Comparison of ENCODE assay signal across 22 cellular contexts in the genomic region with DNA sequence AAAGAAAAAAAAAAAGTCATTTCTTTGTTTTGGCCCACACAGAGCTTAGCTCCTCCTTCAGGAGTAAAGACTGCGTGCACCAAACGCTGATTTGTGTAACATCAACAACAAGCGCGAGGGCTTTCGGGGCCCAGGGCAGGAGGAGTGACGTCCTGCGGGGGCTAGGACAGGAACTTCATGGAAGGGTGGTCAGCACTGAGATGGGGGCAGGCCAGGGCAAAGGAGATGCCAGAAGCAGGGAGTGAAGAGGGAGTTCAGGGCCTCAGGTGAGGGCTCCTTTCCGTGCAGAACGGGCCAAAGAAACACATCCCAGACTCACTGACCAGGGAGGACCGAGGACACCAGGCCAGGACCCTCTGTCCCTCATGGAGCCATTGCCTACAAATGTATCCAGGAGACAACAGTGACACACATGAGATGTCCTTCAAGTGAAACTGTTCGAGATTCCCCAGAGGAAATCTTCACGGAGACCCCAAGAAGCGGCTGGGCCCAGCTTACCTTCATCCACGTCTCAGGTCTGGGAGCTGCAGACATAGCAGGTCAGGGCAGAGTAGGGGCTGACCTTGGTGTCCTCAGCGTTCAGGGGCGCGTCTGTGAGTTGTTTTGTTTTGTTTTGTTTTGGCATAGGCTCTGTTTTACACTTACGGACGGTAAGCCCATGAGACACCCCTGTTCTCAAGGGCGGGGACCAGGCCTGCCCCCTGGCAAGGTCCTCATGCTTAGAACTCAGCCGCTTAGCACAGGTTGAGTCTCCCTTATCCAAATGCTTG. TPM values are rescaled to one million over a fixed set of nuclear protein-coding genes. Genes with fewer than 3 reads are reported as not detected.
DNase-seq lines count a peak whose midpoint lies in the region; ATAC-seq, FAIRE-seq and TF ChIP-seq lines count a peak whose summit lies in the region.
"Had no signal": no experiment of that assay in that cellular context is flagged by ENCODE, and none has a peak within 500 bp of the region (broad histone marks: within the 10 kb centered on the region; RNA-seq: fewer than 3 reads in every experiment).

No MANE protein-coding gene starts in this region.

- H3K36me3 Mint-ChIP-seq in H9 (ENCODE audit: insufficient read depth in 1 of 3, low read depth in 3 of 3) (no peaks in the 10 kb centered on the region), progenitor cell of endocrine pancreas (ENCODE audit: insufficient read depth) (no peaks in the 10 kb centered on the region)
- H3K36me3 Mint-ChIP-seq in activated T-cell treated with anti-CD3 and anti-CD28 coated beads, Interleukin-2, amount 50 U/mL, for 24 hours (ENCODE audit: low read depth), result no peaks in the 10 kb centered on the region
- H3K36me3 Mint-ChIP-seq in activated T-helper 2 cell treated with anti-CD3 and anti-CD28 coated beads, Interferon-gamma antibody, Interleukin-2, Interleukin-4, amounts not matched to agents 10 μg/mL and 5 μg/mL and 100 μg/mL, durations not matched to agents 14 hours and 24 hours and 36 hours (ENCODE audit: low read depth), result no peaks in the 10 kb centered on the region

- no peak overlapping the region for H2BK120ac ChIP-seq in H9 (ENCODE audit: low read depth, low read length, poor library complexity, severe bottlenecking)

- H3K4me3 Mint-ChIP-seq in H9 (no peak overlapping the region; a peak in 1 of 5 replicates), progenitor cell of endocrine pancreas (ENCODE audit: low read depth) (no peak overlapping the region)
- H3K4me3 Mint-ChIP-seq in activated T-cell treated with anti-CD3 and anti-CD28 coated beads, Interleukin-2, amount 50 U/mL, for 24 hours, result no peak overlapping the region
- H3K4me3 Mint-ChIP-seq in activated T-helper 2 cell treated with anti-CD3 and anti-CD28 coated beads, Interferon-gamma antibody, Interleukin-2, Interleukin-4, amounts not matched to agents 10 μg/mL and 5 μg/mL and 100 μg/mL, durations not matched to agents 14 hours and 24 hours and 36 hours (ENCODE audit: low read depth), result no peak overlapping the region
- H3K4me3 Mint-ChIP-seq: CD4-positive, alpha-beta T cell had no signal

- H3K27me3 Mint-ChIP-seq in H9 (ENCODE audit: low read depth) (peaks cover 22% of the 10 kb centered on the region), progenitor cell of endocrine pancreas (peaks cover 18% of the 10 kb centered on the region)
- peaks cover 5% of the 10 kb centered on the region for H3K27me3 Mint-ChIP-seq in activated T-cell treated with anti-CD3 and anti-CD28 coated beads, Interleukin-2, amount 50 U/mL, for 24 hours
- no peaks in the 10 kb centered on the region for H3K27me3 Mint-ChIP-seq in activated T-helper 2 cell treated with anti-CD3 and anti-CD28 coated beads, Interferon-gamma antibody, Interleukin-2, Interleukin-4, amounts not matched to agents 10 μg/mL and 5 μg/mL and 100 μg/mL, durations not matched to agents 14 hours and 24 hours and 36 hours (ENCODE audit: low read depth)

- H3K4me1 ChIP-seq in A549, result peaks cover 19% of the 10 kb centered on the region
- no peaks in the 10 kb centered on the region for H3K4me1 ChIP-seq in H9 (ENCODE audit: insufficient read depth, low read length)

- H3K4me3 ChIP-seq in A549, result no peak overlapping the region
- H3K4me3 ChIP-seq: BLaER1 had no signal

- FAIRE-seq in A549 (lab: Jason Lieb, UNC), result no peak
- FAIRE-seq: H54 had no signal

- no peak overlapping the region for H3T11ph ChIP-seq in H9 (ENCODE audit: low read length)

- no peak overlapping the region for H2BK20ac ChIP-seq in H9 (ENCODE audit: low read depth, low read length, poor library complexity, severe bottlenecking)

- 90% methylated on average over 21 of the region's 21 CpGs for WGBS in A549 (ENCODE audit: missing lambda C conversion rate)
- no CpG with 5 or more reads among the region's 21 CpGs for WGBS in H9 (ENCODE audit: extremely low coverage, insufficient read length, low lambda C conversion rate)

- ATAC-seq in A549, result no peak

- H4K91ac ChIP-seq in H9 (ENCODE audit: insufficient read length, low read depth, low read length), result no peak overlapping the region

- H3K56ac ChIP-seq in H9 (ENCODE audit: insufficient read length, low read depth, low read length), result no peak overlapping the region

- no peak overlapping the region for H2AFZ ChIP-seq in H9 (ENCODE audit: low read length)

- POLR2A ChIA-PET in A549 (lab: Yijun Ruan, JAX), result no interaction called here

- TF ChIP-seq POLR2A in A549 (IDR thresholded peaks at IDR 0.05; ENCODE audit: low read length), result no peak

- no peak for TF ChIP-seq EP300 in A549 (IDR thresholded peaks at IDR 0.05)

- no peak overlapping the region for H3K23ac ChIP-seq in H9 (ENCODE audit: insufficient read length, low read depth, low read length)

- H3K27ac Mint-ChIP-seq in H9 (peak overlapping the region in 2 of 3 experiments; percentile 55 to 89; a peak in 2 of 7 replicates), progenitor cell of endocrine pancreas (peak overlapping the region; percentile 91)
- no peak overlapping the region for H3K27ac Mint-ChIP-seq in activated T-cell treated with anti-CD3 and anti-CD28 coated beads, Interleukin-2, amount 50 U/mL, for 24 hours
- no peak overlapping the region for H3K27ac Mint-ChIP-seq in activated T-helper 2 cell treated with anti-CD3 and anti-CD28 coated beads, Interferon-gamma antibody, Interleukin-2, Interleukin-4, amounts not matched to agents 10 μg/mL and 5 μg/mL and 100 μg/mL, durations not matched to agents 14 hours and 24 hours and 36 hours
- H3K27ac Mint-ChIP-seq: CD4-positive, alpha-beta T cell had no signal

- H3K18ac ChIP-seq in H9 (ENCODE audit: insufficient read length, low read depth, low read length), result no peak overlapping the region

- CTCF ChIA-PET in A549 (lab: Yijun Ruan, JAX), result interaction anchor here (1.3 to 1.9 kb wide), 2 partner anchors 14 to 19 kb away, joined by 3 to 12 read pairs; no protein-coding TSS in a partner anchor

- no peak overlapping the region for H4K8ac ChIP-seq in H9 (replicated peaks; ENCODE audit: insufficient read length, low read depth, low read length)

- intact Hi-C loops in activated T-helper 2 cell treated with anti-CD3 and anti-CD28 coated beads, Interferon-gamma antibody, Interleukin-2, Interleukin-4, amounts not matched to agents 10 μg/mL and 5 μg/mL and 100 μg/mL, durations not matched to agents 14 hours and 24 hours and 36 hours (cut with micrococcal nuclease), result no loop called here

- DNase-seq in A549 (ENCODE audit: low read depth in 1 of 2, low spot score in 1 of 2) (no peak), H9 (peak; percentile 7), left kidney (ENCODE audit: low read depth, low spot score) (peak; percentile 76), progenitor cell of endocrine pancreas (ENCODE audit: low spot score, unreplicated experiment) (no peak), NCI-H1930 (lab: John Stamatoyannopoulos, UW) (no peak)
- DNase-seq in activated T-cell treated with anti-CD3 and anti-CD28 coated beads, Interleukin-2, amount 50 U/mL, for 24 hours, result no peak
- DNase-seq in activated T-helper 2 cell treated with anti-CD3 and anti-CD28 coated beads, Interferon-gamma antibody, Interleukin-2, Interleukin-4, amounts not matched to agents 10 μg/mL and 5 μg/mL and 100 μg/mL, durations not matched to agents 14 hours and 24 hours and 36 hours (ENCODE audit: low spot score), result no peak
- DNase-seq: CD4-positive, alpha-beta T cell; COR-L47; DMS 273 treated with DMSO at 0.1 percent for 48 hours; DMS79 treated with DMSO at 0.1 percent for 48 hours; NCI-H1105 treated with DMSO at 0.1 percent for 48 hours; NCI-H2081; NCI-H2171; NCI-H345; NCI-H524; NCI-H774; NK-92 treated with Interleukin-12 subunit alpha and Interleukin-12 subunit beta, amount 100 ng/mL, for 24 hours had no signal

- no peak overlapping the region for H3K4ac ChIP-seq in H9 (ENCODE audit: low read depth, low read length)

- H3K4me2 ChIP-seq in A549 (no peak overlapping the region), H9 (ENCODE audit: insufficient read depth, insufficient read length, low read length) (no peak overlapping the region)
- H3K4me2 ChIP-seq: BLaER1, KMS-11 had no signal

- no peak overlapping the region for H2BK15ac ChIP-seq in H9 (ENCODE audit: low read depth, low read length)

- no peaks in the 10 kb centered on the region for H4K20me1 ChIP-seq in H9 (ENCODE audit: control insufficient read depth, insufficient read depth, insufficient read length)
- H4K20me1 ChIP-seq: BLaER1 had no signal

- no peak overlapping the region for H2AK5ac ChIP-seq in H9 (ENCODE audit: insufficient read length, low read length)

- no peaks in the 10 kb centered on the region for H3K9me3 ChIP-seq in A549
- H3K9me3 ChIP-seq in H9 (ENCODE audit: control insufficient read depth, low read depth, low read length), result no peaks in the 10 kb centered on the region
- H3K9me3 ChIP-seq: BLaER1 had no signal

- TF ChIP-seq CTCF in A549 (IDR thresholded peaks at IDR 0.05), result no peak
- no peak for TF ChIP-seq CTCF in H9 (conservative IDR thresholded peaks at IDR 0.05)
- no peak for TF ChIP-seq CTCF in progenitor cell of endocrine pancreas (IDR thresholded peaks at IDR 0.05; ENCODE audit: unreplicated experiment)

- H3K14ac ChIP-seq in H9 (ENCODE audit: insufficient read depth, low read length), result no peak overlapping the region; the same call in 1 of the 2 replicates

- TF ChIP-seq RAD21 in A549 (conservative IDR thresholded peaks at IDR 0.05 in 1 of 2, IDR thresholded peaks at IDR 0.05 in 1 of 2), result no peak

- H3K23me2 ChIP-seq in H9 (ENCODE audit: insufficient read length, low read depth, low read length, poor library complexity, severe bottlenecking), result no peaks in the 10 kb centered on the region

- H3K27me3 ChIP-seq in H9 (ENCODE audit: insufficient read depth, low read length), result no peaks in the 10 kb centered on the region

- no peaks in the 10 kb centered on the region for H3K79me2 ChIP-seq in H9 (ENCODE audit: insufficient read depth, low read length)

- no peaks in the 10 kb centered on the region for H3K79me1 ChIP-seq in H9 (ENCODE audit: insufficient read depth, low read depth, low read length, poor library complexity, severe bottlenecking)

- H3K27ac ChIP-seq in A549, result peak overlapping the region; percentile 81 to 88
- H3K27ac ChIP-seq in H9 (ENCODE audit: insufficient read length, low read depth, low read length), result no peak overlapping the region
- H3K27ac ChIP-seq: BLaER1, HL-60, KMS-11 had no signal

- H4K5ac ChIP-seq in H9 (ENCODE audit: insufficient read length, low read depth, low read length), result no peak overlapping the region

- H3K9ac ChIP-seq in H9 (ENCODE audit: extremely low read depth, insufficient read length, low read length), result no peak overlapping the region
- H3K9ac ChIP-seq: BLaER1, KMS-11 had no signal

- H2BK5ac ChIP-seq in H9 (ENCODE audit: insufficient read length, low read length), result no peak overlapping the region

- 0 out of 4 replicates have a peak, but pooled peaks cover 0 to 2% of the 10 kb centered on the region in 2 experiments for H3K4me1 Mint-ChIP-seq in H9
- peaks cover 9% of the 10 kb centered on the region for H3K4me1 Mint-ChIP-seq in progenitor cell of endocrine pancreas (ENCODE audit: low read depth)
- H3K4me1 Mint-ChIP-seq in activated T-cell treated with anti-CD3 and anti-CD28 coated beads, Interleukin-2, amount 50 U/mL, for 24 hours (ENCODE audit: low read depth), result no peaks in the 10 kb centered on the region
- no peaks in the 10 kb centered on the region for H3K4me1 Mint-ChIP-seq in activated T-helper 2 cell treated with anti-CD3 and anti-CD28 coated beads, Interferon-gamma antibody, Interleukin-2, Interleukin-4, amounts not matched to agents 10 μg/mL and 5 μg/mL and 100 μg/mL, durations not matched to agents 14 hours and 24 hours and 36 hours (ENCODE audit: low read depth)

- H3K9me3 Mint-ChIP-seq in H9 (no peaks in the 10 kb centered on the region), progenitor cell of endocrine pancreas (ENCODE audit: low read depth) (no peaks in the 10 kb centered on the region)
- no peaks in the 10 kb centered on the region for H3K9me3 Mint-ChIP-seq in activated T-cell treated with anti-CD3 and anti-CD28 coated beads, Interleukin-2, amount 50 U/mL, for 24 hours
- H3K9me3 Mint-ChIP-seq in activated T-helper 2 cell treated with anti-CD3 and anti-CD28 coated beads, Interferon-gamma antibody, Interleukin-2, Interleukin-4, amounts not matched to agents 10 μg/mL and 5 μg/mL and 100 μg/mL, durations not matched to agents 14 hours and 24 hours and 36 hours, result no peaks in the 10 kb centered on the region
- H3K9me3 Mint-ChIP-seq: CD4-positive, alpha-beta T cell had no signal

- H2BK12ac ChIP-seq in H9 (ENCODE audit: insufficient read length, low read depth, low read length), result no peak overlapping the region

RNA-seq across cellular contexts. Expression of a gene that starts 30.4 kb away (rescaled TPM):
- polyA plus RNA-seq in A549 (2011; rRNA removed) (0.78 and 0.84 TPM in 2 replicates), A549 (2017; fragmentation: RNase III; extraction: RNeasy Plus Mini Kit Qiagen cat#74134 plus additional on column Dnase treatment) (0.79 to 1.2 TPM (median 1.2 TPM) in 3 replicates)
- polyA plus RNA-seq in A549 (2012; cell fraction: cytosol; rRNA removed), result 0.41 and 0.52 TPM in 2 replicates
- polyA plus RNA-seq in A549 (2012; cell fraction: nucleus; rRNA removed), result 0.49 and 0.78 TPM in 2 replicates
- polyA minus RNA-seq in A549 (2011; rRNA and poly(A)+ RNA removed), result 0.50 and 1.6 TPM in 2 replicates
- total RNA-seq in H9 (2021) (0.07 and 0.09 TPM in 2 replicates), progenitor cell of endocrine pancreas (35.8 and 47.1 TPM in 2 replicates)
- total RNA-seq in activated T-helper 2 cell treated with anti-CD3 and anti-CD28 coated beads, Interferon-gamma antibody, Interleukin-2, Interleukin-4, amounts not matched to agents 10 μg/mL and 5 μg/mL and 100 μg/mL, durations not matched to agents 14 hours and 24 hours and 36 hours, result 0.07 and 0.14 TPM in 2 replicates
- total RNA-seq: CD4-positive, alpha-beta T cell had no signal

Comparison
In these comparisons a context has a peak if more than half of its experiments do, and no peak if none do; other contexts are left out.
1. DNase-seq: peak in H9 (single experiment) and left kidney (single experiment); none in A549 (0 of 2), progenitor cell of endocrine pancreas (single experiment), NCI-H1930 (0 of 2), activated T-cell treated with anti-CD3 and anti-CD28 coated beads, Interleukin-2, amount 50 U/mL, for 24 hours (single experiment) and activated T-helper 2 cell treated with anti-CD3 and anti-CD28 coated beads, Interferon-gamma antibody, Interleukin-2, Interleukin-4, amounts not matched to agents 10 μg/mL and 5 μg/mL and 100 μg/mL, durations not matched to agents 14 hours and 24 hours and 36 hours (single experiment).
2. H3K27ac Mint-ChIP-seq: peak in H9 (2 of 3) and progenitor cell of endocrine pancreas (single experiment); none in activated T-cell treated with anti-CD3 and anti-CD28 coated beads, Interleukin-2, amount 50 U/mL, for 24 hours (single experiment) and activated T-helper 2 cell treated with anti-CD3 and anti-CD28 coated beads, Interferon-gamma antibody, Interleukin-2, Interleukin-4, amounts not matched to agents 10 μg/mL and 5 μg/mL and 100 μg/mL, durations not matched to agents 14 hours and 24 hours and 36 hours (single experiment).
3. RNA of a gene that starts 30.4 kb away (total RNA-seq): 35.8 to 47.1 TPM in progenitor cell of endocrine pancreas; 0.07 to 0.14 TPM in activated T-helper 2 cell treated with anti-CD3 and anti-CD28 coated beads, Interferon-gamma antibody, Interleukin-2, Interleukin-4, amounts not matched to agents 10 μg/mL and 5 μg/mL and 100 μg/mL, durations not matched to agents 14 hours and 24 hours and 36 hours and 0.07 to 0.09 TPM in H9; every median in the first group is over 10 times any median in the second.